In genomic region chr12:44441155-44441554, GRCh38 we compare ENCODE assay signal across 18 cellular contexts.
A peak's percentile ranks its signal among the peaks of the same experiment; 100 is the strongest.
DNase-seq lines count a peak whose midpoint lies in the region; ATAC-seq and TF ChIP-seq lines count a peak whose summit lies in the region.
"Had no signal": no experiment of that assay in that cellular context is flagged by ENCODE, and none has a peak within 500 bp of the region (broad histone marks: within the 10 kb centered on the region; RNA-seq: fewer than 3 reads in every experiment).

No MANE protein-coding gene starts in this region.

- 89 to 93% methylated on average over 1 of the region's 1 CpG for WGBS in heart right ventricle, 2 donors

- no peak overlapping the region for H3K4me3 ChIP-seq in GM06990 (replicated peaks; ENCODE audit: low read depth, low read length)
- no peak overlapping the region for H3K4me3 ChIP-seq in heart right ventricle
- H3K4me3 ChIP-seq: Peyer's patch, thoracic aorta had no signal

- peak; percentile 66 for ATAC-seq in GM18909 (IDR thresholded peaks at IDR 0.05; ENCODE audit: poor library complexity, unreplicated experiment)
- peak; percentile 74 for ATAC-seq in GM21717 (IDR thresholded peaks at IDR 0.05; ENCODE audit: unreplicated experiment)
- ATAC-seq in HG03280 (IDR thresholded peaks at IDR 0.05; ENCODE audit: unreplicated experiment): peak; percentile 64
- no peak for ATAC-seq in heart right ventricle

- intact Hi-C loops in heart right ventricle (cut with DNase I): no loop called here

- H3K27me3 ChIP-seq in GM06990 (replicated peaks; ENCODE audit: control insufficient read depth, insufficient read depth, low read length) (no peaks in the 10 kb centered on the region), heart right ventricle (no peaks in the 10 kb centered on the region)
- H3K27me3 ChIP-seq: Peyer's patch had no signal

- H3K27ac ChIP-seq in heart right ventricle: no peak overlapping the region
- H3K27ac ChIP-seq: 22Rv1, C4-2B, Peyer's patch, thoracic aorta had no signal

- no peaks in the 10 kb centered on the region for H3K9me3 ChIP-seq in heart right ventricle
- H3K9me3 ChIP-seq: Peyer's patch, thoracic aorta had no signal

- H3K36me3 ChIP-seq in GM06990 (ENCODE audit: control insufficient read depth, insufficient read depth, low read length): no peaks in the 10 kb centered on the region
- H3K36me3 ChIP-seq in heart right ventricle: no peaks in the 10 kb centered on the region
- H3K36me3 ChIP-seq: Peyer's patch, thoracic aorta had no signal

- H3K4me1 ChIP-seq in heart right ventricle: no peaks in the 10 kb centered on the region
- H3K4me1 ChIP-seq: Peyer's patch had no signal

- TF ChIP-seq CTCF in GM06990 (IDR thresholded peaks at IDR 0.05; ENCODE audit: insufficient read depth, low read length, poor library complexity, severe bottlenecking) (no peak), heart right ventricle (IDR thresholded peaks at IDR 0.05) (no peak)

- peak; percentile 49 for DNase-seq in GM06990 (ENCODE audit: extremely low read depth, insufficient read length)
- no peak for DNase-seq in central memory CD4-positive, alpha-beta T cell
- DNase-seq in heart right ventricle: no peak
- no peak for DNase-seq in NCI-H146 (lab: John Stamatoyannopoulos, UW)
- no peak for DNase-seq in NCI-H1436 treated with DMSO at 0.1 percent for 48 hours (lab: John Stamatoyannopoulos, UW)
- DNase-seq: activated effector memory CD4-positive, alpha-beta T cell treated with Interleukin-2 at 50 U/mL for 16 hours; DMS53; hypothalamus; NCI-H748 treated with DMSO at 0.1 percent for 48 hours; nucleus accumbens; Peyer's patch; stimulated activated CD4-positive, alpha-beta T cell treated with anti-CD3 and anti-CD28 coated beads, Interleukin-4, amount 100 ng/mL, for 4 hours had no signal

Comparison
In these comparisons a context has a peak if more than half of its experiments do, and no peak if none do; other contexts are left out.
1. ATAC-seq: peak in GM18909 (single experiment), GM21717 (single experiment) and HG03280 (single experiment); none in heart right ventricle (0 of 8).